Comparison of ENCODE assay signal across 8 cellular contexts in genomic region chr11:73787051-73787642, GRCh38. TPM values are rescaled to one million over a fixed set of nuclear protein-coding genes. Genes with fewer than 3 reads are reported as not detected.
DNase-seq lines count a peak whose midpoint lies in the region; ATAC-seq and TF ChIP-seq lines count a peak whose summit lies in the region.

No MANE protein-coding gene starts in this region.

- peaks cover 4% of the 10 kb centered on the region for H3K36me3 ChIP-seq in BE2C

- DNase-seq in BE2C (no peak), NB4 (ENCODE audit: low read depth) (no peak), medulla oblongata (ENCODE audit: extremely low spot score) (no peak), Ammon's horn (ENCODE audit: low spot score) (no peak)
- DNase-seq in natural killer cell treated with Interleukin-12 subunit alpha and Interleukin-12 subunit beta and Interleukin-15 and Interleukin-18, amount 100 ng/mL, for 72 hours (ENCODE audit: low spot score) = no peak

- no peaks in the 10 kb centered on the region for H3K27me3 ChIP-seq in BE2C

- peak overlapping the region; percentile 89 to 94 for H3K27ac Mint-ChIP-seq in natural killer cell treated with Interleukin-12 subunit alpha and Interleukin-12 subunit beta and Interleukin-15 and Interleukin-18, amount 100 ng/mL, for 72 hours

- H3K4me3 Mint-ChIP-seq in natural killer cell treated with Interleukin-12 subunit alpha and Interleukin-12 subunit beta and Interleukin-15 and Interleukin-18, amount 100 ng/mL, for 72 hours = peak overlapping the region; percentile 98

- peaks cover 0 to 4% of the 10 kb centered on the region in 2 donors for H3K27me3 Mint-ChIP-seq in natural killer cell treated with Interleukin-12 subunit alpha and Interleukin-12 subunit beta and Interleukin-15 and Interleukin-18, amount 100 ng/mL, for 72 hours

- H3K4me3 ChIP-seq in BE2C (ENCODE audit: low read depth, low read length) (peak overlapping the region; percentile 74), NB4 (ENCODE audit: low read depth, low read length) (peak overlapping the region; percentile 79)

- H3K27ac ChIP-seq in cingulate gyrus (ENCODE audit: low read depth, low read length) = peak overlapping the region; percentile 95

- no peak for TF ChIP-seq POLR2A in NB4 (IDR thresholded peaks at IDR 0.05; ENCODE audit: extremely low read depth, insufficient read length)

- H3K9me3 ChIP-seq in BE2C = no peaks in the 10 kb centered on the region

- no peaks in the 10 kb centered on the region for H3K4me1 ChIP-seq in BE2C

- H3K36me3 Mint-ChIP-seq in natural killer cell treated with Interleukin-12 subunit alpha and Interleukin-12 subunit beta and Interleukin-15 and Interleukin-18, amount 100 ng/mL, for 72 hours = no peaks in the 10 kb centered on the region

- no peak for TF ChIP-seq CTCF in BE2C (IDR thresholded peaks at IDR 0.05; ENCODE audit: low read depth, low read length)
- no peak for TF ChIP-seq CTCF in NB4 (IDR thresholded peaks at IDR 0.05; ENCODE audit: low read depth, low read length)

- no peaks in the 10 kb centered on the region for H3K9me3 Mint-ChIP-seq in natural killer cell treated with Interleukin-12 subunit alpha and Interleukin-12 subunit beta and Interleukin-15 and Interleukin-18, amount 100 ng/mL, for 72 hours

- peaks cover 10 to 11% of the 10 kb centered on the region in 2 donors for H3K4me1 Mint-ChIP-seq in natural killer cell treated with Interleukin-12 subunit alpha and Interleukin-12 subunit beta and Interleukin-15 and Interleukin-18, amount 100 ng/mL, for 72 hours (ENCODE audit: low read depth in 2 of 2)

- ATAC-seq in natural killer cell treated with Interleukin-12 subunit alpha and Interleukin-12 subunit beta and Interleukin-15 and Interleukin-18, amount 100 ng/mL, for 72 hours = no peak
- ATAC-seq in HG03045 (IDR thresholded peaks at IDR 0.05; ENCODE audit: unreplicated experiment) (no peak), GM18498 (IDR thresholded peaks at IDR 0.05; ENCODE audit: unreplicated experiment) (no peak)

RNA-seq across cellular contexts. Expression of gene MRPL48, which starts 0.5 kb away (rescaled TPM):
- 98.2 TPM for polyA plus RNA-seq in BE2C (2012; ENCODE audit: insufficient read depth, insufficient read length, low read depth)
- total RNA-seq in natural killer cell treated with Interleukin-12 subunit alpha and Interleukin-12 subunit beta and Interleukin-15 and Interleukin-18, amount 100 ng/mL, for 72 hours = 10 to 100 TPM; 39.9 to 45.0 TPM

RNA-seq across cellular contexts. Expression of gene RAB6A, which starts 26.3 kb away (rescaled TPM):
- 50.7 TPM for polyA plus RNA-seq in BE2C (2012; ENCODE audit: insufficient read depth, insufficient read length, low read depth)
- total RNA-seq in natural killer cell treated with Interleukin-12 subunit alpha and Interleukin-12 subunit beta and Interleukin-15 and Interleukin-18, amount 100 ng/mL, for 72 hours = 100 to 1,000 TPM in 1 of 2 donors, 10 to 100 TPM in 1; 92.0 to 124 TPM
